5 cellular contexts compared by ENCODE assay signal in the genomic region with DNA sequence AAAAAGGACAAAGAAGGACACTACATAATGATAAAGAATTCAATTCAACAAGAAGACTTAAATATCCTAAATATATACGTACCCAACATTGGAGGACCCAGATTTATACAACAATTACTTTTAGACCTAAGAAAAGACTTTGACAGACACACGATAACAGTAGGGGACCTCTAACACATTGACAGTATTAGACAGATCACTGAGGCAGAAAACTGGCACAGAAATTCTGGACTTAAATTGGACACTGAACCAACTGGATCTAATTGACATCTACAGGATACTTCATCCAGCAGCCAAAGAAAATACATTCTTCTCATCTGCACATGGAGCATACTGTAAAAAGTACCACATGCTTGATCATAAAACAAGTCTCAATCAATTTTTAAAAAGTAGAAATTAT.
"Had no signal": no experiment of that assay in that cellular context is flagged by ENCODE, and none has a peak within 500 bp of the region (broad histone marks: within the 10 kb centered on the region; RNA-seq: fewer than 3 reads in every experiment).

No MANE protein-coding gene starts in this region.

- DNase-seq: H9, HCEC 1CT, IMR-90, KBM-7 had no signal

- ATAC-seq: GM23338 had no signal
